In the genomic region with DNA sequence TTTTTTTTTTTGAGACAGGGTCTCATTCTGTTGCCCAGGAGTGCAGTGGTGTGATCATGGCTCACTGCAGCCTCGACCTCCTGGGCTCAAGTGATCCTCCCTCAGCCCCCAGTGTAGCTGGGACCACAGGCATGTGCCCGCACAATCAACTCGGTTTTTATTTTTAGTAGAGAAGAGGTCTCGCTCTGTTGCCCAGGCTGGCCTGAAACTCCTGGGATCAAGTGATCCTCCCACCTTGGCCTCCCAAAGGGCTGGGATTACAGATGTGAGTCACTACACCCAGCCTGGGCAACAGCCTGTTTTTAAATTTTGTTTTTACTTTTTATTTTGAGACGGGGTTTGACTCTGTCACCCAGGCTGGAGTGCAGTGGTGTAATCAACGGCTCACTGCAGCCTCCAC, we compare ENCODE assay signal across 24 cellular contexts. TPM values are rescaled to one million over a fixed set of nuclear protein-coding genes. Genes with fewer than 3 reads are reported as not detected.
DNase-seq lines count a peak whose midpoint lies in the region; ATAC-seq and TF ChIP-seq lines count a peak whose summit lies in the region.
"Had no signal": no experiment of that assay in that cellular context is flagged by ENCODE, and none has a peak within 500 bp of the region (broad histone marks: within the 10 kb centered on the region; RNA-seq: fewer than 3 reads in every experiment).

No MANE protein-coding gene starts in this region.

- no peak for DNase-seq in activated CD4-positive, alpha-beta memory T cell treated with anti-CD3 and anti-CD28 coated beads, Interleukin-2, amount 10 ng/mL, durations not matched to agents 7 days and 5 days
- DNase-seq in activated CD4-positive, alpha-beta memory T cell treated with anti-CD3 and anti-CD28 coated beads for 36 hours, result no peak
- no peak for DNase-seq in activated naive CD8-positive, alpha-beta T cell treated with anti-CD3 and anti-CD28 coated beads, Interleukin-2, amount 50 U/mL, for 24 hours
- peak; percentile 21 for DNase-seq in renal cortical epithelial cell (ENCODE audit: low read depth)
- DNase-seq in T-helper 2 cell treated with Interferon-gamma antibody and Interleukin-4, amounts not matched to agents 5 μg/mL and 100 μg/mL, for 36 hours (ENCODE audit: low spot score), result no peak
- DNase-seq in lower leg skin (ENCODE audit: low spot score in 2 of 2), result no peak
- DNase-seq in GM03348 (ENCODE audit: low spot score), result no peak
- DNase-seq: 8988T; activated CD4-positive, alpha-beta T cell treated with anti-CD3 and anti-CD28 coated beads for 48 hours; C1 segment of cervical spinal cord; foreskin fibroblast; GF-D8; hypothalamus; naive thymus-derived CD4-positive, alpha-beta T cell; NCI-H1694; NCI-H2227 treated with DMSO at 0.1 percent for 48 hours; Peyer's patch; stomach; trophoblast cell had no signal

- H3K4me3 ChIP-seq in OCI-LY1 (ENCODE audit: low read depth, low read length, poor library complexity, severe bottlenecking) (no peak overlapping the region), lower leg skin (ENCODE audit: low read depth, poor library complexity, severe bottlenecking) (no peak overlapping the region)
- H3K4me3 ChIP-seq: GM12878, HAP-1, Peyer's patch, stomach had no signal

- H3K9me2 ChIP-seq in OCI-LY1 (ENCODE audit: low read depth, low read length), result no peaks in the 10 kb centered on the region

- intact Hi-C loops in activated CD4-positive, alpha-beta memory T cell treated with anti-CD3 and anti-CD28 coated beads for 36 hours (cut with micrococcal nuclease), result no loop called here
- intact Hi-C loops in lower leg skin (cut with DNase I; ENCODE audit: low total_unique reads), result no loop called here

- H3K9me3 Mint-ChIP-seq in activated CD4-positive, alpha-beta memory T cell treated with anti-CD3 and anti-CD28 coated beads, Interleukin-2, amount 10 ng/mL, durations not matched to agents 7 days and 5 days, result no peaks in the 10 kb centered on the region
- H3K9me3 Mint-ChIP-seq in activated CD4-positive, alpha-beta memory T cell treated with anti-CD3 and anti-CD28 coated beads for 36 hours, result no peaks in the 10 kb centered on the region
- no peaks in the 10 kb centered on the region for H3K9me3 Mint-ChIP-seq in activated naive CD8-positive, alpha-beta T cell treated with anti-CD3 and anti-CD28 coated beads, Interleukin-2, amount 50 U/mL, for 24 hours
- no peaks in the 10 kb centered on the region for H3K9me3 Mint-ChIP-seq in T-helper 2 cell treated with Interferon-gamma antibody and Interleukin-4, amounts not matched to agents 5 μg/mL and 100 μg/mL, for 36 hours

- no peaks in the 10 kb centered on the region; the same call in 1 of the 2 replicates for H3F3A ChIP-seq in OCI-LY1 (ENCODE audit: insufficient read depth, low read length)

- H3K9me3 ChIP-seq in OCI-LY1 (ENCODE audit: low read length), result no peaks in the 10 kb centered on the region
- H3K9me3 ChIP-seq: HAP-1, Peyer's patch, stomach had no signal

- no peaks in the 10 kb centered on the region for H3K27me3 ChIP-seq in OCI-LY1 (ENCODE audit: insufficient read depth, low read length)
- H3K27me3 ChIP-seq: Peyer's patch, stomach had no signal

- peak overlapping the region; percentile 59 for H3K27ac ChIP-seq in OCI-LY1 (ENCODE audit: low read depth, low read length, poor library complexity, severe bottlenecking)
- H3K27ac ChIP-seq: Peyer's patch, stomach had no signal

- CTCF ChIA-PET in activated CD4-positive, alpha-beta memory T cell treated with anti-CD3 and anti-CD28 coated beads, Interleukin-2, amount 10 ng/mL, durations not matched to agents 7 days and 5 days (lab: Charles Lee), result no interaction called here
- CTCF ChIA-PET in activated CD4-positive, alpha-beta memory T cell treated with anti-CD3 and anti-CD28 coated beads for 36 hours (lab: Charles Lee), result interaction anchor here (1.2 kb wide), 1 partner anchor 35 kb away, joined by 3 read pairs; no protein-coding TSS in a partner anchor

- no peaks in the 10 kb centered on the region for H3K79me2 ChIP-seq in OCI-LY1 (ENCODE audit: insufficient read depth, low read length)

- H3K36me3 Mint-ChIP-seq in activated CD4-positive, alpha-beta memory T cell treated with anti-CD3 and anti-CD28 coated beads, Interleukin-2, amount 10 ng/mL, durations not matched to agents 7 days and 5 days (ENCODE audit: low read depth), result peaks cover 43% of the 10 kb centered on the region
- peaks cover 22% of the 10 kb centered on the region for H3K36me3 Mint-ChIP-seq in activated CD4-positive, alpha-beta memory T cell treated with anti-CD3 and anti-CD28 coated beads for 36 hours
- peaks cover 29% of the 10 kb centered on the region for H3K36me3 Mint-ChIP-seq in activated naive CD8-positive, alpha-beta T cell treated with anti-CD3 and anti-CD28 coated beads, Interleukin-2, amount 50 U/mL, for 24 hours (ENCODE audit: low read depth)
- peaks cover 44% of the 10 kb centered on the region for H3K36me3 Mint-ChIP-seq in T-helper 2 cell treated with Interferon-gamma antibody and Interleukin-4, amounts not matched to agents 5 μg/mL and 100 μg/mL, for 36 hours (ENCODE audit: low read depth)

- H3K4me2 ChIP-seq in OCI-LY1 (ENCODE audit: low read length), result no peak overlapping the region

- no peak for TF ChIP-seq POLR2A in lower leg skin (IDR thresholded peaks at IDR 0.05)

- H2AFZ ChIP-seq in OCI-LY1 (ENCODE audit: low read length), result no peak overlapping the region

- no peaks in the 10 kb centered on the region for H3K27me3 Mint-ChIP-seq in activated CD4-positive, alpha-beta memory T cell treated with anti-CD3 and anti-CD28 coated beads, Interleukin-2, amount 10 ng/mL, durations not matched to agents 7 days and 5 days
- H3K27me3 Mint-ChIP-seq in activated CD4-positive, alpha-beta memory T cell treated with anti-CD3 and anti-CD28 coated beads for 36 hours, result no peaks in the 10 kb centered on the region
- no peaks in the 10 kb centered on the region for H3K27me3 Mint-ChIP-seq in activated naive CD8-positive, alpha-beta T cell treated with anti-CD3 and anti-CD28 coated beads, Interleukin-2, amount 50 U/mL, for 24 hours
- no peaks in the 10 kb centered on the region for H3K27me3 Mint-ChIP-seq in T-helper 2 cell treated with Interferon-gamma antibody and Interleukin-4, amounts not matched to agents 5 μg/mL and 100 μg/mL, for 36 hours (ENCODE audit: low read depth)
- H3K27me3 Mint-ChIP-seq: naive thymus-derived CD4-positive, alpha-beta T cell; progenitor cell of endocrine pancreas had no signal

- no peak overlapping the region for H3K4me3 Mint-ChIP-seq in activated CD4-positive, alpha-beta memory T cell treated with anti-CD3 and anti-CD28 coated beads, Interleukin-2, amount 10 ng/mL, durations not matched to agents 7 days and 5 days
- H3K4me3 Mint-ChIP-seq in activated CD4-positive, alpha-beta memory T cell treated with anti-CD3 and anti-CD28 coated beads for 36 hours, result no peak overlapping the region
- H3K4me3 Mint-ChIP-seq in activated naive CD8-positive, alpha-beta T cell treated with anti-CD3 and anti-CD28 coated beads, Interleukin-2, amount 50 U/mL, for 24 hours, result no peak overlapping the region
- H3K4me3 Mint-ChIP-seq in T-helper 2 cell treated with Interferon-gamma antibody and Interleukin-4, amounts not matched to agents 5 μg/mL and 100 μg/mL, for 36 hours, result no peak overlapping the region

- TF ChIP-seq CTCF in OCI-LY1 (IDR thresholded peaks at IDR 0.05; ENCODE audit: low read length) (no peak), lower leg skin (IDR thresholded peaks at IDR 0.05) (no peak)

- POLR2A ChIA-PET in activated CD4-positive, alpha-beta memory T cell treated with anti-CD3 and anti-CD28 coated beads, Interleukin-2, amount 10 ng/mL, durations not matched to agents 7 days and 5 days (lab: Charles Lee), result no interaction called here
- POLR2A ChIA-PET in activated CD4-positive, alpha-beta memory T cell treated with anti-CD3 and anti-CD28 coated beads for 36 hours (lab: Charles Lee), result no interaction called here

- H3K36me3 ChIP-seq in OCI-LY1 (ENCODE audit: insufficient read depth, low read length), result peaks cover 32% of the 10 kb centered on the region
- H3K36me3 ChIP-seq: Peyer's patch had no signal

- H3K27ac Mint-ChIP-seq in activated CD4-positive, alpha-beta memory T cell treated with anti-CD3 and anti-CD28 coated beads, Interleukin-2, amount 10 ng/mL, durations not matched to agents 7 days and 5 days, result peak overlapping the region; percentile 2
- no peak overlapping the region for H3K27ac Mint-ChIP-seq in activated CD4-positive, alpha-beta memory T cell treated with anti-CD3 and anti-CD28 coated beads for 36 hours
- H3K27ac Mint-ChIP-seq in activated naive CD8-positive, alpha-beta T cell treated with anti-CD3 and anti-CD28 coated beads, Interleukin-2, amount 50 U/mL, for 24 hours, result peak overlapping the region; percentile 54
- no peak overlapping the region for H3K27ac Mint-ChIP-seq in T-helper 2 cell treated with Interferon-gamma antibody and Interleukin-4, amounts not matched to agents 5 μg/mL and 100 μg/mL, for 36 hours
- H3K27ac Mint-ChIP-seq: progenitor cell of endocrine pancreas had no signal

- no peak overlapping the region for H3K9ac ChIP-seq in OCI-LY1 (ENCODE audit: low read length)

- 81 to 85% methylated on average over 6 of the region's 6 CpGs for WGBS in lower leg skin, 2 donors

- H3K4me1 Mint-ChIP-seq in activated CD4-positive, alpha-beta memory T cell treated with anti-CD3 and anti-CD28 coated beads, Interleukin-2, amount 10 ng/mL, durations not matched to agents 7 days and 5 days, result peaks cover 30% of the 10 kb centered on the region
- peaks cover 25% of the 10 kb centered on the region for H3K4me1 Mint-ChIP-seq in activated CD4-positive, alpha-beta memory T cell treated with anti-CD3 and anti-CD28 coated beads for 36 hours (ENCODE audit: low read depth)
- peaks cover 32% of the 10 kb centered on the region for H3K4me1 Mint-ChIP-seq in activated naive CD8-positive, alpha-beta T cell treated with anti-CD3 and anti-CD28 coated beads, Interleukin-2, amount 50 U/mL, for 24 hours
- H3K4me1 Mint-ChIP-seq in T-helper 2 cell treated with Interferon-gamma antibody and Interleukin-4, amounts not matched to agents 5 μg/mL and 100 μg/mL, for 36 hours (ENCODE audit: low read depth), result peaks cover 30% of the 10 kb centered on the region

- H3K4me1 ChIP-seq in OCI-LY1 (ENCODE audit: insufficient read depth, low read length, severe bottlenecking), result peaks cover 28% of the 10 kb centered on the region

- no peak for ATAC-seq in activated naive CD8-positive, alpha-beta T cell treated with anti-CD3 and anti-CD28 coated beads, Interleukin-2, amount 50 U/mL, for 24 hours
- ATAC-seq: GM12878; HepG2; naive thymus-derived CD4-positive, alpha-beta T cell had no signal

- H4K20me1 ChIP-seq in OCI-LY1 (ENCODE audit: insufficient read depth, low read length), result no peaks in the 10 kb centered on the region

RNA-seq across cellular contexts. Expression of a gene that starts 2.3 kb away (rescaled TPM):
- 10 to 100 TPM; 46.3 to 50.9 TPM for total RNA-seq in activated CD4-positive, alpha-beta memory T cell treated with anti-CD3 and anti-CD28 coated beads, Interleukin-2, amount 10 ng/mL, durations not matched to agents 7 days and 5 days
- 10 to 100 TPM; 19.2 to 20.6 TPM for total RNA-seq in activated CD4-positive, alpha-beta memory T cell treated with anti-CD3 and anti-CD28 coated beads for 36 hours
- 8.7 and 47.0 TPM in 2 replicates for total RNA-seq in renal cortical epithelial cell
- 10 to 100 TPM; 40.1 to 71.4 (median 51.3) TPM for total RNA-seq in lower leg skin

RNA-seq across cellular contexts. Expression of a gene that starts 57.3 kb away (rescaled TPM):
- total RNA-seq in activated CD4-positive, alpha-beta memory T cell treated with anti-CD3 and anti-CD28 coated beads, Interleukin-2, amount 10 ng/mL, durations not matched to agents 7 days and 5 days, result 10 to 100 TPM; 86.5 to 88.3 TPM
- total RNA-seq in activated CD4-positive, alpha-beta memory T cell treated with anti-CD3 and anti-CD28 coated beads for 36 hours, result 100 to 1,000 TPM; 118 to 119 TPM
- total RNA-seq in renal cortical epithelial cell (18.0 and 26.2 TPM in 2 replicates), lower leg skin (1 to 10 TPM in 2 of 4 donors, under 1 TPM in 2; 0.53 to 2.4 (median 1.1) TPM)

Comparison
In these comparisons a context has a peak if more than half of its experiments do, and no peak if none do; other contexts are left out.
1. H3K27ac Mint-ChIP-seq: peak in activated CD4-positive, alpha-beta memory T cell treated with anti-CD3 and anti-CD28 coated beads, Interleukin-2, amount 10 ng/mL, durations not matched to agents 7 days and 5 days (single experiment) and activated naive CD8-positive, alpha-beta T cell treated with anti-CD3 and anti-CD28 coated beads, Interleukin-2, amount 50 U/mL, for 24 hours (single experiment); none in activated CD4-positive, alpha-beta memory T cell treated with anti-CD3 and anti-CD28 coated beads for 36 hours (single experiment) and T-helper 2 cell treated with Interferon-gamma antibody and Interleukin-4, amounts not matched to agents 5 μg/mL and 100 μg/mL, for 36 hours (single experiment).